12 cellular contexts compared by ENCODE assay signal in genomic region chr3:126781889-126782491, GRCh38.
A peak's percentile ranks its signal among the peaks of the same experiment; 100 is the strongest.
DNase-seq lines count a peak whose midpoint lies in the region; ATAC-seq and TF ChIP-seq lines count a peak whose summit lies in the region.
"Had no signal": no experiment of that assay in that cellular context is flagged by ENCODE, and none has a peak within 500 bp of the region (broad histone marks: within the 10 kb centered on the region; RNA-seq: fewer than 3 reads in every experiment).

No MANE protein-coding gene starts in this region.

- H3K4me2 ChIP-seq in HCT116 (ENCODE audit: low read length), result peak overlapping the region; percentile 76

- DNase-seq in HCT116 (ENCODE audit: low read depth, low spot score) (no peak), astrocyte of the cerebellum (ENCODE audit: low read depth) (peak; percentile 90), left ventricle myocardium superior (no peak), stromal cell of bone marrow (ENCODE audit: low read depth) (peak; percentile 86), activated T-cell treated with anti-CD3 and anti-CD28 coated beads for 4 hours (no peak), cortex of kidney (lab: John Stamatoyannopoulos, UW) (no peak)
- no peak for DNase-seq in stimulated activated CD4-positive, alpha-beta T cell treated with anti-CD3 and anti-CD28 coated beads, Interleukin-2, amount 100 ng/mL, for 24 hours
- no peak for DNase-seq in activated CD4-positive, alpha-beta T cell treated with anti-CD3 and anti-CD28 coated beads for 48 hours
- DNase-seq: effector CD4-positive, alpha-beta T cell; KBM-7; nephron progenitor cell; SHP77 had no signal

- TF ChIP-seq POLR2A in HCT116 (IDR thresholded peaks at IDR 0.05; ENCODE audit: borderline replicate concordance, extremely low read depth, insufficient read depth, insufficient read length), result no peak

- H3K27ac ChIP-seq in HCT116 (ENCODE audit: low read depth, low read length), result peak overlapping the region; percentile 44; the same call in 1 of the 2 replicates

- no peaks in the 10 kb centered on the region for H3K9me3 ChIP-seq in HCT116 (ENCODE audit: control insufficient read depth in 1 of 2, insufficient read depth in 1 of 2, low read depth in 1 of 2, low read length in 2 of 2)

- H3K4me3 ChIP-seq in HCT116 (replicated peaks in 1 of 2; ENCODE audit: low read depth in 1 of 2, low read length in 2 of 2), result peak overlapping the region in 1 of 2 experiments; percentile 32; a peak in 2 of 4 replicates
- no peak overlapping the region for H3K4me3 ChIP-seq in astrocyte of the cerebellum (ENCODE audit: low read depth, low read length)

- in situ Hi-C loops in astrocyte of the cerebellum (cut with HindIII; ENCODE audit: low sequenced_read_pairs), result no loop called here

- CTCF ChIA-PET in HCT116 (lab: Charles Lee), result no interaction called here

- H3K4me1 ChIP-seq in HCT116 (ENCODE audit: control insufficient read depth in 1 of 2, insufficient read depth in 2 of 2, low read length in 2 of 2), result peaks cover 22 to 42% of the 10 kb centered on the region in 2 experiments

- intact Hi-C loops in HCT116 (cut with micrococcal nuclease), result loop anchor here (2.0 kb wide), 1 partner anchor 131 kb away; no protein-coding TSS in a partner anchor
- intact Hi-C loops in left ventricle myocardium superior (cut with micrococcal nuclease), result no loop called here

- RAD21 ChIA-PET in HCT116 (lab: Charles Lee; ENCODE audit: low non-redundant PET in 1 of 2, low total read pairs in 2 of 2, uncharacterized antibody in 2 of 2, unreplicated experiment in 2 of 2), result no interaction called here

- ATAC-seq in HCT116 (peak; percentile 33), left ventricle myocardium superior (peak; percentile 89)

- BruUV-seq in HCT116 (replicated peaks; lab: Mats Ljungman, UMichigan), result no TSS peak

- no peaks in the 10 kb centered on the region for H3K27me3 ChIP-seq in HCT116 (ENCODE audit: insufficient read depth, low read length)

- no peaks in the 10 kb centered on the region for H3K36me3 ChIP-seq in HCT116 (ENCODE audit: control insufficient read depth in 1 of 2, insufficient read depth in 2 of 2, low read length in 2 of 2)

- TF ChIP-seq RAD21 in HCT116 (IDR thresholded peaks at IDR 0.05; ENCODE audit: low read depth), result no peak

- H3K9ac ChIP-seq in HCT116 (ENCODE audit: low read length), result peak overlapping the region; percentile 55

- no peaks in the 10 kb centered on the region for H3K9me2 ChIP-seq in HCT116 (ENCODE audit: insufficient read depth)

- TF ChIP-seq CTCF in HCT116 (IDR thresholded peaks at IDR 0.05 in 2 of 3, conservative IDR thresholded peaks at IDR 0.05 in 1 of 3; ENCODE audit: borderline replicate concordance in 1 of 3, insufficient read depth in 1 of 3, low read depth in 2 of 3, low read length in 2 of 3) (no peak), astrocyte of the cerebellum (IDR thresholded peaks at IDR 0.05; ENCODE audit: low read depth, low read length, missing control alignments) (no peak)

- POLR2A ChIA-PET in HCT116 (lab: Charles Lee), result no interaction called here

- H3K79me2 ChIP-seq in HCT116 (ENCODE audit: insufficient read depth, low read length), result no peaks in the 10 kb centered on the region

- no peak overlapping the region for H2AFZ ChIP-seq in HCT116 (ENCODE audit: low read depth, low read length, poor library complexity, severe bottlenecking)

- no peaks in the 10 kb centered on the region for H4K20me1 ChIP-seq in HCT116 (ENCODE audit: insufficient read depth)

TF ChIP-seq in HCT116, 20 proteins besides CTCF, POLR2A, EP300 and RAD21:
- no peak for TF ChIP-seq ZBTB33 (IDR thresholded peaks at IDR 0.05; ENCODE audit: extremely low read depth, insufficient replicate concordance, low read length)
- TF ChIP-seq YY1 (IDR thresholded peaks at IDR 0.05; ENCODE audit: extremely low read depth, insufficient replicate concordance, low read depth, low read length), result no peak
- no peak for TF ChIP-seq ZNF274 (IDR thresholded peaks at IDR 0.05; ENCODE audit: low read depth, low read length)
- TF ChIP-seq SRF (IDR thresholded peaks at IDR 0.05; ENCODE audit: low read depth), result no peak; the same call in 1 of the 2 replicates
- no peak for TF ChIP-seq SP1 (IDR thresholded peaks at IDR 0.05; ENCODE audit: low read depth)
- TF ChIP-seq POLR2AphosphoS5 (IDR thresholded peaks at IDR 0.05; ENCODE audit: low read depth, low read length), result no peak
- TF ChIP-seq EZH2phosphoT487 (IDR thresholded peaks at IDR 0.05; ENCODE audit: borderline replicate concordance), result no peak
- TF ChIP-seq CBX3 (IDR thresholded peaks at IDR 0.05; ENCODE audit: low read depth), result no peak
- no peak for TF ChIP-seq ZFX (IDR thresholded peaks at IDR 0.05)
- no peak for TF ChIP-seq REST (IDR thresholded peaks at IDR 0.05; ENCODE audit: low read depth)
- no peak for TF ChIP-seq TCF7L2 (IDR thresholded peaks at IDR 0.05; ENCODE audit: borderline replicate concordance, extremely low read depth, insufficient read depth, insufficient read length)
- TF ChIP-seq SIN3A (IDR thresholded peaks at IDR 0.05; ENCODE audit: low read depth), result no peak
- TF ChIP-seq CEBPB (IDR thresholded peaks at IDR 0.05; ENCODE audit: low read depth), result no peak
- no peak for TF ChIP-seq EZH2 (IDR thresholded peaks at IDR 0.05)
- no peak for TF ChIP-seq JUND (IDR thresholded peaks at IDR 0.05)
- TF ChIP-seq ELF1 (IDR thresholded peaks at IDR 0.05; ENCODE audit: borderline replicate concordance, low read depth), result no peak
- TF ChIP-seq EGR1 (IDR thresholded peaks at IDR 0.05; ENCODE audit: low read depth), result no peak
- no peak for TF ChIP-seq ATF3 (IDR thresholded peaks at IDR 0.05)

Comparison
In these comparisons a context has a peak if more than half of its experiments do, and no peak if none do; other contexts are left out.
1. DNase-seq: peak in astrocyte of the cerebellum (single experiment) and stromal cell of bone marrow (single experiment); none in HCT116 (single experiment), left ventricle myocardium superior (single experiment), activated T-cell treated with anti-CD3 and anti-CD28 coated beads for 4 hours (single experiment), cortex of kidney (single experiment), stimulated activated CD4-positive, alpha-beta T cell treated with anti-CD3 and anti-CD28 coated beads, Interleukin-2, amount 100 ng/mL, for 24 hours (0 of 2) and activated CD4-positive, alpha-beta T cell treated with anti-CD3 and anti-CD28 coated beads for 48 hours (single experiment).